9 cellular contexts compared by ENCODE assay signal in genomic region chr1:116489231-116489697, GRCh38.
A peak's percentile ranks its signal among the peaks of the same experiment; 100 is the strongest.
DNase-seq lines count a peak whose midpoint lies in the region; TF ChIP-seq lines count a peak whose summit lies in the region.
"Had no signal": no experiment of that assay in that cellular context is flagged by ENCODE, and none has a peak within 500 bp of the region (broad histone marks: within the 10 kb centered on the region; RNA-seq: fewer than 3 reads in every experiment).

No MANE protein-coding gene starts in this region.

- H3K4me1 Mint-ChIP-seq in type B pancreatic cell (ENCODE audit: unreplicated experiment), result peaks cover 37% of the 10 kb centered on the region
- H3K4me1 Mint-ChIP-seq in activated T-helper 1 cell treated with anti-CD3 and anti-CD28 coated beads, Interleukin-12 subunit alpha, Interleukin-12 subunit beta, Interleukin-2, Interleukin-4 antibody, amounts not matched to agents 30 ng/mL and 10 ng/mL and 1 ng/mL, durations not matched to agents 14 hours and 24 hours and 36 hours (ENCODE audit: low read depth), result peaks cover 28% of the 10 kb centered on the region
- H3K4me1 Mint-ChIP-seq: activated naive CD4-positive, alpha-beta T cell treated with anti-CD3 and anti-CD28 coated beads, Interleukin-2, amount 50 U/mL, for 24 hours had no signal

- H3K4me3 ChIP-seq in kidney epithelial cell (ENCODE audit: low read depth, low read length), result no peak overlapping the region

- no peaks in the 10 kb centered on the region for H3K27me3 ChIP-seq in kidney epithelial cell (ENCODE audit: control insufficient read depth, insufficient read depth, low read length)

- no peaks in the 10 kb centered on the region for H3K36me3 Mint-ChIP-seq in type B pancreatic cell
- H3K36me3 Mint-ChIP-seq in activated T-helper 1 cell treated with anti-CD3 and anti-CD28 coated beads, Interleukin-12 subunit alpha, Interleukin-12 subunit beta, Interleukin-2, Interleukin-4 antibody, amounts not matched to agents 30 ng/mL and 10 ng/mL and 1 ng/mL, durations not matched to agents 14 hours and 24 hours and 36 hours (ENCODE audit: low read depth), result no peaks in the 10 kb centered on the region
- H3K36me3 Mint-ChIP-seq: activated naive CD4-positive, alpha-beta T cell treated with anti-CD3 and anti-CD28 coated beads, Interleukin-2, amount 50 U/mL, for 24 hours had no signal

- DNase-seq in DMS53 (lab: John Stamatoyannopoulos, UW), result peak; percentile 38
- no peak for DNase-seq in DMS53 treated with DMSO at 0.1 percent for 48 hours (lab: John Stamatoyannopoulos, UW; ENCODE audit: unreplicated experiment)
- peak; percentile 99 for DNase-seq in SW480 (ENCODE audit: low spot score)
- DNase-seq in kidney epithelial cell (ENCODE audit: low read depth), result peak; percentile 87
- DNase-seq in type B pancreatic cell (ENCODE audit: extremely low spot score, unreplicated experiment), result no peak
- DNase-seq in D341Med (ENCODE audit: low spot score), result no peak
- DNase-seq in activated T-helper 1 cell treated with anti-CD3 and anti-CD28 coated beads, Interleukin-12 subunit alpha, Interleukin-12 subunit beta, Interleukin-2, Interleukin-4 antibody, amounts not matched to agents 30 ng/mL and 10 ng/mL and 1 ng/mL, durations not matched to agents 14 hours and 24 hours and 36 hours (ENCODE audit: low spot score), result no peak
- DNase-seq in activated naive CD4-positive, alpha-beta T cell treated with Interleukin-2 at 50 U/mL for 16 hours, result no peak

- H3K27me3 Mint-ChIP-seq in type B pancreatic cell, result no peaks in the 10 kb centered on the region
- H3K27me3 Mint-ChIP-seq in activated T-helper 1 cell treated with anti-CD3 and anti-CD28 coated beads, Interleukin-12 subunit alpha, Interleukin-12 subunit beta, Interleukin-2, Interleukin-4 antibody, amounts not matched to agents 30 ng/mL and 10 ng/mL and 1 ng/mL, durations not matched to agents 14 hours and 24 hours and 36 hours (ENCODE audit: insufficient read depth), result peaks cover 4% of the 10 kb centered on the region
- H3K27me3 Mint-ChIP-seq: activated naive CD4-positive, alpha-beta T cell treated with anti-CD3 and anti-CD28 coated beads, Interleukin-2, amount 50 U/mL, for 24 hours had no signal

- no peaks in the 10 kb centered on the region for H3K36me3 ChIP-seq in kidney epithelial cell (ENCODE audit: control insufficient read depth, insufficient read depth, low read length)

- TF ChIP-seq CTCF in kidney epithelial cell (IDR thresholded peaks at IDR 0.05; ENCODE audit: insufficient read depth, low read length, poor library complexity, severe bottlenecking), result no peak
- no peak for TF ChIP-seq CTCF in type B pancreatic cell (conservative IDR thresholded peaks at IDR 0.05)

- H3K9me3 Mint-ChIP-seq in type B pancreatic cell, result no peaks in the 10 kb centered on the region
- no peaks in the 10 kb centered on the region for H3K9me3 Mint-ChIP-seq in activated T-helper 1 cell treated with anti-CD3 and anti-CD28 coated beads, Interleukin-12 subunit alpha, Interleukin-12 subunit beta, Interleukin-2, Interleukin-4 antibody, amounts not matched to agents 30 ng/mL and 10 ng/mL and 1 ng/mL, durations not matched to agents 14 hours and 24 hours and 36 hours
- H3K9me3 Mint-ChIP-seq: activated naive CD4-positive, alpha-beta T cell treated with anti-CD3 and anti-CD28 coated beads, Interleukin-2, amount 50 U/mL, for 24 hours had no signal

- intact Hi-C loops in activated T-helper 1 cell treated with anti-CD3 and anti-CD28 coated beads, Interleukin-12 subunit alpha, Interleukin-12 subunit beta, Interleukin-2, Interleukin-4 antibody, amounts not matched to agents 30 ng/mL and 10 ng/mL and 1 ng/mL, durations not matched to agents 14 hours and 24 hours and 36 hours (cut with micrococcal nuclease), result loop anchor here (5.0 to 10.0 kb wide), 2 partner anchors 72 to 254 kb away; no protein-coding TSS in a partner anchor

- peak overlapping the region; percentile 4 for H3K27ac Mint-ChIP-seq in type B pancreatic cell
- no peak overlapping the region for H3K27ac Mint-ChIP-seq in activated T-helper 1 cell treated with anti-CD3 and anti-CD28 coated beads, Interleukin-12 subunit alpha, Interleukin-12 subunit beta, Interleukin-2, Interleukin-4 antibody, amounts not matched to agents 30 ng/mL and 10 ng/mL and 1 ng/mL, durations not matched to agents 14 hours and 24 hours and 36 hours
- H3K27ac Mint-ChIP-seq: activated naive CD4-positive, alpha-beta T cell treated with anti-CD3 and anti-CD28 coated beads, Interleukin-2, amount 50 U/mL, for 24 hours had no signal

- no peak overlapping the region for H3K4me3 Mint-ChIP-seq in type B pancreatic cell
- no peak overlapping the region for H3K4me3 Mint-ChIP-seq in activated T-helper 1 cell treated with anti-CD3 and anti-CD28 coated beads, Interleukin-12 subunit alpha, Interleukin-12 subunit beta, Interleukin-2, Interleukin-4 antibody, amounts not matched to agents 30 ng/mL and 10 ng/mL and 1 ng/mL, durations not matched to agents 14 hours and 24 hours and 36 hours
- H3K4me3 Mint-ChIP-seq: activated naive CD4-positive, alpha-beta T cell treated with anti-CD3 and anti-CD28 coated beads, Interleukin-2, amount 50 U/mL, for 24 hours had no signal

Comparison
In these comparisons a context has a peak if more than half of its experiments do, and no peak if none do; other contexts are left out.
1. DNase-seq: peak in DMS53 (single experiment), SW480 (single experiment) and kidney epithelial cell (single experiment); none in DMS53 treated with DMSO at 0.1 percent for 48 hours (single experiment), type B pancreatic cell (single experiment), D341Med (single experiment), activated T-helper 1 cell treated with anti-CD3 and anti-CD28 coated beads, Interleukin-12 subunit alpha, Interleukin-12 subunit beta, Interleukin-2, Interleukin-4 antibody, amounts not matched to agents 30 ng/mL and 10 ng/mL and 1 ng/mL, durations not matched to agents 14 hours and 24 hours and 36 hours (single experiment) and activated naive CD4-positive, alpha-beta T cell treated with Interleukin-2 at 50 U/mL for 16 hours (single experiment).